14 cellular contexts compared by ENCODE assay signal in genomic region chr2:11824901-11825592, GRCh38.
A peak's percentile ranks its signal among the peaks of the same experiment; 100 is the strongest.
DNase-seq lines count a peak whose midpoint lies in the region; FAIRE-seq and TF ChIP-seq lines count a peak whose summit lies in the region.
"Had no signal": no experiment of that assay in that cellular context is flagged by ENCODE, and none has a peak within 500 bp of the region (broad histone marks: within the 10 kb centered on the region; RNA-seq: fewer than 3 reads in every experiment).

No MANE protein-coding gene starts in this region.

- no peak for FAIRE-seq in bronchial epithelial cell (lab: Jason Lieb, UNC)

- H3K4me3 ChIP-seq in bronchial epithelial cell (ENCODE audit: low read depth, low read length) (no peak overlapping the region), smooth muscle cell (no peak overlapping the region)
- H3K4me3 ChIP-seq: BLaER1, MG63 had no signal

- WGBS in smooth muscle cell (ENCODE audit: low lambda C conversion rate), result 78% methylated on average over 14 of the region's 14 CpGs

- peaks cover 2% of the 10 kb centered on the region for H3K36me3 ChIP-seq in bronchial epithelial cell (ENCODE audit: control insufficient read depth, insufficient read depth, low read length)
- H3K36me3 ChIP-seq in smooth muscle cell (ENCODE audit: low read depth), result no peaks in the 10 kb centered on the region

- TF ChIP-seq CTCF in RWPE1 (conservative IDR thresholded peaks at IDR 0.05; ENCODE audit: low read depth) (no peak), bronchial epithelial cell (IDR thresholded peaks at IDR 0.05; ENCODE audit: insufficient read depth, low read length, severe bottlenecking) (no peak), smooth muscle cell (IDR thresholded peaks at IDR 0.05; ENCODE audit: borderline replicate concordance, insufficient read depth, poor library complexity, severe bottlenecking) (no peak)

- H3K4me1 ChIP-seq in smooth muscle cell (ENCODE audit: low read depth), result peaks cover 16% of the 10 kb centered on the region

- no peaks in the 10 kb centered on the region for H4K20me1 ChIP-seq in smooth muscle cell (ENCODE audit: low read depth)
- H4K20me1 ChIP-seq: BLaER1 had no signal

- H3K9ac ChIP-seq in smooth muscle cell (ENCODE audit: low read depth), result no peak overlapping the region
- H3K9ac ChIP-seq: BLaER1, KMS-11 had no signal

- H3F3A ChIP-seq in smooth muscle cell (ENCODE audit: low read depth), result peaks cover 16% of the 10 kb centered on the region

- no peaks in the 10 kb centered on the region for H3K27me3 ChIP-seq in bronchial epithelial cell (ENCODE audit: control insufficient read depth, insufficient read depth, low read length)
- no peaks in the 10 kb centered on the region for H3K27me3 ChIP-seq in smooth muscle cell (ENCODE audit: low read depth)
- H3K27me3 ChIP-seq: BLaER1, MG63 had no signal

- CTCF ChIA-PET in RWPE1 (lab: Yijun Ruan, JAX), result interaction anchor here (0.5 kb wide), 1 partner anchor 40 kb away, joined by 3 read pairs; no protein-coding TSS in a partner anchor

- H3K9me3 ChIP-seq in smooth muscle cell (replicated peaks; ENCODE audit: low read depth), result no peaks in the 10 kb centered on the region
- H3K9me3 ChIP-seq: MG63 had no signal

- H3K27ac ChIP-seq in RWPE1 (peak overlapping the region; percentile 83), smooth muscle cell (ENCODE audit: low read depth) (no peak overlapping the region)
- H3K27ac ChIP-seq: BLaER1, KMS-11 had no signal

- POLR2A ChIA-PET in RWPE1 (lab: Yijun Ruan, JAX; ENCODE audit: low non-redundant PET), result no interaction called here

- DNase-seq in RWPE1 (ENCODE audit: low spot score) (peak; percentile 45), bronchial epithelial cell (ENCODE audit: low read depth) (peak; percentile 67), iris pigment epithelial cell (ENCODE audit: low read depth) (peak; percentile 26), smooth muscle cell (lab: John Stamatoyannopoulos, UW; ENCODE audit: unreplicated experiment) (no peak), NCI-H2196 (lab: John Stamatoyannopoulos, UW; ENCODE audit: unreplicated experiment) (no peak), DMS79 (lab: John Stamatoyannopoulos, UW) (no peak)
- no peak for DNase-seq in activated CD4-positive, alpha-beta T cell treated with anti-CD3 and anti-CD28 coated beads, Interleukin-2, amount 50 U/mL, for 48 hours
- DNase-seq: EL, MG63, NCI-H1092 treated with DMSO at 0.1 percent for 48 hours, NCI-H1694, SIG-M5 had no signal

- H3K79me2 ChIP-seq in smooth muscle cell (ENCODE audit: low read depth), result no peaks in the 10 kb centered on the region

- H2AFZ ChIP-seq in smooth muscle cell (ENCODE audit: low read depth), result no peak overlapping the region

- peak overlapping the region; percentile 48 for H3K4me2 ChIP-seq in smooth muscle cell
- H3K4me2 ChIP-seq: BLaER1 had no signal

Comparison
In these comparisons a context has a peak if more than half of its experiments do, and no peak if none do; other contexts are left out.
1. DNase-seq: peak in RWPE1 (single experiment), bronchial epithelial cell (single experiment) and iris pigment epithelial cell (single experiment); none in smooth muscle cell (single experiment), activated CD4-positive, alpha-beta T cell treated with anti-CD3 and anti-CD28 coated beads, Interleukin-2, amount 50 U/mL, for 48 hours (0 of 2), NCI-H2196 (single experiment) and DMS79 (single experiment).